ENCODE assay signal across 15 cellular contexts in the genomic region with DNA sequence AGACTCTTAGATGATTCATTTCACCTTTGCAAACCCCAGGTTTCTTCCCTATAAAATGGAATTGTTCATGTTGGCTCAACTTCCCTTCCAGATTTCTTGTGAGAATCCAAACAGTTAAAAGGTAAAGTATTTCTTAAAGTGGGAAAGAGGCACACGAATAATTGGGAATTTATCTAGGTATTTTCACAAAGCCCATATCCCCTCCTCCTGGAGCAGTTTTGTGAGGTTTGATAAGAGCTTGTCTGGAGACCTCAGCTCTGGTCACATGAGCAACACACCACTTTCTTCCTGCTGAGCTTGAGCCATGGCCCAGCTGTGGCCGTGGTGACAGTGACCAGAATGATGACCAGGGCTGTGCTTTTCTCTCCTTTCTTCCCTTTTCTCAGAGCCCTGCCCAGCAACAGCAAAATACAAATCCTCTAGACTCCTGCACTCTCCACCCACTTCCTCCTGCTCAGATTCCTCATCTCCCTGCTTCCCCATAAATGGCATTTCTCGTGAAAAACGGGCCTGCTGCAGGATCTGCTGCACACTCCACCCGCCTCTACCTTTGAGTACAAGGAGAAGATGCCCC.
A peak's percentile ranks its signal among the peaks of the same experiment; 100 is the strongest.
DNase-seq lines count a peak whose midpoint lies in the region; ATAC-seq, FAIRE-seq and TF ChIP-seq lines count a peak whose summit lies in the region.
"Had no signal": no experiment of that assay in that cellular context is flagged by ENCODE, and none has a peak within 500 bp of the region (broad histone marks: within the 10 kb centered on the region; RNA-seq: fewer than 3 reads in every experiment).

No MANE protein-coding gene starts in this region.

- DNase-seq in right lobe of liver (peak in 1 of 3 donors; percentile 25), HepG2 (ENCODE audit: low spot score) (no peak), epithelial cell of esophagus (ENCODE audit: low read depth) (peak; percentile 14), mucosa of descending colon (peak in 1 of 3 donors; percentile 18), NCI-H226 (no peak), MG63 (no peak)
- DNase-seq in stimulated activated CD4-positive, alpha-beta T cell treated with anti-CD3 and anti-CD28 coated beads, Interleukin-4, amount 100 ng/mL, for 24 hours = no peak
- DNase-seq: activated naive CD8-positive, alpha-beta T cell treated with anti-CD3 and anti-CD28 coated beads for 36 hours; cortex of kidney; DMS79 treated with DMSO at 0.1 percent for 48 hours; GM23248; NCI-H510A treated with DMSO at 0.1 percent for 48 hours; stimulated activated CD4-positive, alpha-beta T cell treated with anti-CD3 and anti-CD28 coated beads, Interleukin-12 subunit alpha, Interleukin-12 subunit beta, amount 100 ng/mL, for 4 hours had no signal

- intact Hi-C loops in right lobe of liver (cut with DNase I) (no loop called here), HepG2 (cut with micrococcal nuclease; ENCODE audit: unreplicated experiment) (no loop called here), mucosa of descending colon (cut with DNase I, micrococcal nuclease) (no loop called here)

- in situ Hi-C loops in HepG2 (cut with HindIII; ENCODE audit: extremely low pct_ligation_motif_present, low pct_unique_long_range_greater_than_20kb) = no loop called here

- TF ChIP-seq POLR2A in right lobe of liver (IDR thresholded peaks at IDR 0.05) = no peak
- no peak for TF ChIP-seq POLR2A in HepG2 (IDR thresholded peaks at IDR 0.05; ENCODE audit: insufficient read depth in 1 of 2, low read depth in 2 of 2, low read length in 2 of 2)

- H3K27ac ChIP-seq in right lobe of liver = no peak overlapping the region
- H3K27ac ChIP-seq in HepG2 (ENCODE audit: extremely low read length, insufficient read depth, low read length) = no peak overlapping the region
- H3K27ac ChIP-seq: GM23248, VCaP had no signal

- WGBS in right lobe of liver (ENCODE audit: insufficient coverage, low coverage, low lambda C conversion rate, missing lambda C conversion rate) = 12% methylated on average over 5 of the region's 5 CpGs
- 6% methylated on average over 5 of the region's 5 CpGs for WGBS in HepG2 (ENCODE audit: low lambda C conversion rate)

- H3K9ac ChIP-seq in HepG2 (ENCODE audit: insufficient read depth, low read depth, low read length) = no peak overlapping the region
- H3K9ac ChIP-seq: GM23248 had no signal

- H3K27me3 ChIP-seq in right lobe of liver (no peaks in the 10 kb centered on the region), HepG2 (ENCODE audit: control insufficient read depth in 1 of 2, insufficient read depth in 2 of 2, low read length in 2 of 2) (0 out of 5 replicates have a peak, but pooled peaks cover 0 to 11% of the 10 kb centered on the region in 2 experiments), MG63 (no peaks in the 10 kb centered on the region)

- H3K4me2 ChIP-seq in HepG2 (ENCODE audit: low read depth, low read length) = no peak overlapping the region

- CTCF ChIA-PET in HepG2 (lab: Yijun Ruan, JAX; ENCODE audit: low intra/inter-chr PET ratio, low total read pairs) = no interaction called here

- H3K9me3 ChIP-seq in right lobe of liver (no peaks in the 10 kb centered on the region), HepG2 (ENCODE audit: low read length) (no peaks in the 10 kb centered on the region), mucosa of descending colon (no peaks in the 10 kb centered on the region), MG63 (no peaks in the 10 kb centered on the region)

- TF ChIP-seq CTCF in right lobe of liver (IDR thresholded peaks at IDR 0.05) (no peak), HepG2 (CRISPR knock-in tag; IDR thresholded peaks at IDR 0.05) (no peak), epithelial cell of esophagus (IDR thresholded peaks at IDR 0.05; ENCODE audit: insufficient read depth, low read depth, low read length, missing control alignments) (no peak), mucosa of descending colon (IDR thresholded peaks at IDR 0.05) (no peak)

- TF ChIP-seq EP300 in HepG2 (IDR thresholded peaks at IDR 0.05; ENCODE audit: low read depth in 2 of 2, low read length in 2 of 2) = no peak
- TF ChIP-seq EP300 in HepG2 (CRISPR knock-in tag; IDR thresholded peaks at IDR 0.05; ENCODE audit: borderline replicate concordance) = no peak

- no peak for FAIRE-seq in HepG2 (lab: Jason Lieb, UNC)

- H3K79me2 ChIP-seq in HepG2 (ENCODE audit: insufficient read depth, low read length) = no peaks in the 10 kb centered on the region

- no peak overlapping the region for H2AFZ ChIP-seq in HepG2 (ENCODE audit: low read length)
- H2AFZ ChIP-seq: GM23248 had no signal

- POLR2A ChIA-PET in HepG2 (lab: Yijun Ruan, JAX) = no interaction called here

- no peak overlapping the region for H3K4me3 ChIP-seq in right lobe of liver
- no peak overlapping the region for H3K4me3 ChIP-seq in HepG2 (replicated peaks in 1 of 3; ENCODE audit: insufficient read depth in 1 of 3, low read depth in 2 of 3, low read length in 3 of 3)
- no peak overlapping the region for H3K4me3 ChIP-seq in epithelial cell of esophagus (ENCODE audit: low read length)
- no peak overlapping the region for H3K4me3 ChIP-seq in mucosa of descending colon
- no peak overlapping the region for H3K4me3 ChIP-seq in MG63
- H3K4me3 ChIP-seq: GM23248 had no signal

- H3K36me3 ChIP-seq in right lobe of liver (no peaks in the 10 kb centered on the region), HepG2 (replicated peaks in 1 of 2; ENCODE audit: control insufficient read depth in 1 of 2, insufficient read depth in 2 of 2, low read length in 2 of 2) (no peaks in the 10 kb centered on the region), mucosa of descending colon (ENCODE audit: low read depth) (no peaks in the 10 kb centered on the region), MG63 (no peaks in the 10 kb centered on the region)

- no peaks in the 10 kb centered on the region for H3K4me1 ChIP-seq in right lobe of liver
- H3K4me1 ChIP-seq in HepG2 (ENCODE audit: insufficient read depth, low read length) = no peaks in the 10 kb centered on the region
- H3K4me1 ChIP-seq in mucosa of descending colon (ENCODE audit: low read depth) = no peaks in the 10 kb centered on the region

- ATAC-seq in right lobe of liver (peak; percentile 76 to 85 (median 80)), HepG2 (no peak), mucosa of descending colon (peak; percentile 58), HG02840 (IDR thresholded peaks at IDR 0.05; ENCODE audit: low FRiP score, unreplicated experiment) (no peak)

- H4K20me1 ChIP-seq in HepG2 (ENCODE audit: insufficient read depth, low read length) = no peaks in the 10 kb centered on the region

- BruUV-seq in HepG2 (replicated peaks; lab: Mats Ljungman, UMichigan) = no TSS peak

- TF ChIP-seq RAD21 in HepG2 (CRISPR knock-in tag; IDR thresholded peaks at IDR 0.05) = no peak

TF ChIP-seq in HepG2, 621 proteins besides CTCF, POLR2A, EP300 and RAD21:
- TF ChIP-seq ZNF343 (CRISPR knock-in tag; IDR thresholded peaks at IDR 0.05) = no peak
- TF ChIP-seq HIVEP1 (CRISPR knock-in tag; IDR thresholded peaks at IDR 0.05) = no peak
- TF ChIP-seq, protein P1, sequence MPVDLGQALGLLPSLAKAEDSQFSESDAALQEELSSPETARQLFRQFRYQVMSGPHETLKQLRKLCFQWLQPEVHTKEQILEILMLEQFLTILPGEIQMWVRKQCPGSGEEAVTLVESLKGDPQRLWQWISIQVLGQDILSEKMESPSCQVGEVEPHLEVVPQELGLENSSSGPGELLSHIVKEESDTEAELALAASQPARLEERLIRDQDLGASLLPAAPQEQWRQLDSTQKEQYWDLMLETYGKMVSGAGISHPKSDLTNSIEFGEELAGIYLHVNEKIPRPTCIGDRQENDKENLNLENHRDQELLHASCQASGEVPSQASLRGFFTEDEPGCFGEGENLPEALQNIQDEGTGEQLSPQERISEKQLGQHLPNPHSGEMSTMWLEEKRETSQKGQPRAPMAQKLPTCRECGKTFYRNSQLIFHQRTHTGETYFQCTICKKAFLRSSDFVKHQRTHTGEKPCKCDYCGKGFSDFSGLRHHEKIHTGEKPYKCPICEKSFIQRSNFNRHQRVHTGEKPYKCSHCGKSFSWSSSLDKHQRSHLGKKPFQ (CRISPR knock-in tag; IDR thresholded peaks at IDR 0.05; ENCODE audit: insufficient replicate concordance) = no peak

Comparison
In these comparisons a context has a peak if more than half of its experiments do, and no peak if none do; other contexts are left out.
1. ATAC-seq: peak in right lobe of liver (4 of 4) and mucosa of descending colon (single experiment); none in HepG2 (single experiment) and HG02840 (single experiment).